16 cellular contexts compared by ENCODE assay signal in the genomic region with DNA sequence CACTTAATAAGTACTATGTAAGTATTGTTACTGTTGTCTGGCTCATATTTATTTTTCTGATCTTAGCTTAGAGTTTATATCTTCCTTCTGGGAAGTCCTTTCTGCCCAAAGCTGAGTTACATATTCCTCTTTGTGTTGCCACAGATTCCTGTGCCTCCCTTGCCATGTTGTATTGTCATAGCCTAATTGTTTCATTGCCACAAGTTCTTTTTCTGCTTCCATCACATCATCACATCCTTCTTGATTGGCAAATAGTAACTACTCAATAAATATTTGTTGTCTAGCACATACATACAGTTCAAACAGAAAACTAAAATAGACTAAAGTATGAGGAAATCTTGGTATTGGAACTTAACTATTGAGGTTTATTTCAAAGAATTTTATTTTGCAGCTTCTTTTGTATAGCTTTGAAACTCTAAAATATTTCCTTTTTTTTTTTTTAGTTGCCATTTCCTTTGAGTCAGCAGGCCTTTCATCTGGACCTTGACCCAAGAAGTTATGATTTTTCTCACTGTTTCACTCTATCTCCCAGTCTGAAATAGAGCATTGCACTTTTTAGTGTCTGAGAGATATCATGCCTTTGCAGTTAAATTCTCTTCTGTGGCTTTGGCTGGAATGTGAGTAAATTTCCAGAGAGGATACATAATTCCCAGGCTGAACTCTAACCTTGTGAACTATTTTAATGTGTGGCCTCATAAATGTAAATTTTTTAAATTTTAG.
DNase-seq lines count a peak whose midpoint lies in the region; ATAC-seq and TF ChIP-seq lines count a peak whose summit lies in the region.
"Had no signal": no experiment of that assay in that cellular context is flagged by ENCODE, and none has a peak within 500 bp of the region (broad histone marks: within the 10 kb centered on the region; RNA-seq: fewer than 3 reads in every experiment).

No MANE protein-coding gene starts in this region.

- no peak overlapping the region for H3K4me3 ChIP-seq in Caco-2 (ENCODE audit: low read depth, low read length)
- no peak overlapping the region for H3K4me3 ChIP-seq in esophagus muscularis mucosa

- BruUV-seq in Caco-2 (replicated peaks; lab: Mats Ljungman, UMichigan): no TSS peak

- POLR2A ChIA-PET in Caco-2 (lab: Charles Lee): no interaction called here
- POLR2A ChIA-PET in naive thymus-derived CD8-positive, alpha-beta T cell (lab: Charles Lee): no interaction called here

- H3K27ac Mint-ChIP-seq in Caco-2 (ENCODE audit: unreplicated experiment): peak overlapping the region; percentile 19
- peak overlapping the region; percentile 2 to 26 for H3K27ac Mint-ChIP-seq in effector memory CD8-positive, alpha-beta T cell
- H3K27ac Mint-ChIP-seq in naive thymus-derived CD8-positive, alpha-beta T cell: peak overlapping the region in 7 of 10 donors; percentile 33 to 89 (median 66)

- TF ChIP-seq CTCF in Caco-2 (IDR thresholded peaks at IDR 0.05; ENCODE audit: insufficient read depth in 1 of 2, low read depth in 1 of 2, low read length in 1 of 2, severe bottlenecking in 1 of 2, unreplicated experiment in 1 of 2): no peak
- no peak for TF ChIP-seq CTCF in esophagus muscularis mucosa (IDR thresholded peaks at IDR 0.05)
- no peak for TF ChIP-seq CTCF in GM13977 (IDR thresholded peaks at IDR 0.05; ENCODE audit: extremely low read depth, insufficient read depth, missing control alignments)

- intact Hi-C loops in Caco-2 (cut with micrococcal nuclease; ENCODE audit: unreplicated experiment): no loop called here
- intact Hi-C loops in esophagus muscularis mucosa (cut with DNase I): no loop called here

- no peak overlapping the region for H3K4me3 Mint-ChIP-seq in Caco-2 (ENCODE audit: unreplicated experiment)
- H3K4me3 Mint-ChIP-seq in effector memory CD8-positive, alpha-beta T cell: no peak overlapping the region
- peak overlapping the region in 2 of 10 donors; percentile 1 to 49 for H3K4me3 Mint-ChIP-seq in naive thymus-derived CD8-positive, alpha-beta T cell
- H3K4me3 Mint-ChIP-seq: CD4-positive, CD25-positive, alpha-beta regulatory T cell had no signal

- H3K9me3 ChIP-seq in Caco-2: no peaks in the 10 kb centered on the region
- no peaks in the 10 kb centered on the region for H3K9me3 ChIP-seq in esophagus muscularis mucosa

- H3K36me3 Mint-ChIP-seq in Caco-2 (ENCODE audit: insufficient read depth, unreplicated experiment): peaks cover 7% of the 10 kb centered on the region
- peaks cover 10% of the 10 kb centered on the region for H3K36me3 Mint-ChIP-seq in effector memory CD8-positive, alpha-beta T cell (ENCODE audit: insufficient read depth)
- peaks cover 0 to 18% (median 5%) of the 10 kb centered on the region in 3 donors for H3K36me3 Mint-ChIP-seq in naive thymus-derived CD8-positive, alpha-beta T cell
- H3K36me3 Mint-ChIP-seq: CD4-positive, CD25-positive, alpha-beta regulatory T cell had no signal

- H3K4me1 ChIP-seq in Caco-2: peaks cover 22% of the 10 kb centered on the region
- H3K4me1 ChIP-seq in esophagus muscularis mucosa: peaks cover 0 to 30% (median 20%) of the 10 kb centered on the region in 4 donors

- no peak for ATAC-seq in effector memory CD8-positive, alpha-beta T cell (replicated peaks)
- ATAC-seq in naive thymus-derived CD8-positive, alpha-beta T cell: no peak
- ATAC-seq in HG03571 (IDR thresholded peaks at IDR 0.05; ENCODE audit: unreplicated experiment): no peak

- H3K36me3 ChIP-seq in Caco-2 (ENCODE audit: control insufficient read depth, insufficient read depth, low read length): no peaks in the 10 kb centered on the region
- no peaks in the 10 kb centered on the region for H3K36me3 ChIP-seq in esophagus muscularis mucosa

- CTCF ChIA-PET in Caco-2 (lab: Charles Lee): no interaction called here

- peaks cover 22% of the 10 kb centered on the region for H3K4me1 Mint-ChIP-seq in Caco-2 (ENCODE audit: low read depth, unreplicated experiment)
- peaks cover 15 to 29% of the 10 kb centered on the region in 2 donors for H3K4me1 Mint-ChIP-seq in effector memory CD8-positive, alpha-beta T cell (ENCODE audit: low read depth in 2 of 2)
- peaks cover 27 to 69% (median 63%) of the 10 kb centered on the region in 4 donors for H3K4me1 Mint-ChIP-seq in naive thymus-derived CD8-positive, alpha-beta T cell

- in situ Hi-C loops in GM13977 (cut with MboI; ENCODE audit: low pct_unique_long_range_greater_than_20kb, low sequenced_read_pairs, unreplicated experiment): no loop called here

- H3K27me3 ChIP-seq in Caco-2 (replicated peaks; ENCODE audit: control insufficient read depth, insufficient read depth, low read length) (no peaks in the 10 kb centered on the region), esophagus muscularis mucosa (no peaks in the 10 kb centered on the region)

- no peaks in the 10 kb centered on the region for H3K9me3 Mint-ChIP-seq in Caco-2 (ENCODE audit: unreplicated experiment)
- no peaks in the 10 kb centered on the region for H3K9me3 Mint-ChIP-seq in effector memory CD8-positive, alpha-beta T cell
- H3K9me3 Mint-ChIP-seq in naive thymus-derived CD8-positive, alpha-beta T cell: peaks cover 0 to 2% (median 0%) of the 10 kb centered on the region in 9 donors
- H3K9me3 Mint-ChIP-seq: CD4-positive, CD25-positive, alpha-beta regulatory T cell had no signal

- no peaks in the 10 kb centered on the region for H3K27me3 Mint-ChIP-seq in Caco-2 (ENCODE audit: insufficient read depth, unreplicated experiment)
- H3K27me3 Mint-ChIP-seq in effector memory CD8-positive, alpha-beta T cell: no peaks in the 10 kb centered on the region
- no peaks in the 10 kb centered on the region for H3K27me3 Mint-ChIP-seq in naive thymus-derived CD8-positive, alpha-beta T cell
- H3K27me3 Mint-ChIP-seq: CD4-positive, CD25-positive, alpha-beta regulatory T cell had no signal

- no peak overlapping the region for H3K27ac ChIP-seq in esophagus muscularis mucosa (replicated peaks in 1 of 4)

- TF ChIP-seq EP300 in esophagus muscularis mucosa (IDR thresholded peaks at IDR 0.05): no peak

- no peak for DNase-seq in Caco-2
- peak; percentile 22 for DNase-seq in LHCN-M2 (ENCODE audit: low read depth)
- no peak for DNase-seq in effector memory CD8-positive, alpha-beta T cell
- no peak for DNase-seq in naive thymus-derived CD8-positive, alpha-beta T cell
- DNase-seq in DMS53 (lab: John Stamatoyannopoulos, UW): no peak
- DNase-seq in esophagus muscularis mucosa (ENCODE audit: extremely low spot score): no peak
- DNase-seq in GM13977 (ENCODE audit: low spot score): no peak
- DNase-seq: activated CD4-positive, alpha-beta T cell treated with anti-CD3 and anti-CD28 coated beads for 1 hour; CD4-positive, CD25-positive, alpha-beta regulatory T cell; foreskin melanocyte; GDM1; Karpas-422; NCI-H187 treated with DMSO at 0.1 percent for 48 hours; NCI-H524; stimulated activated CD4-positive, alpha-beta T cell treated with anti-CD3 and anti-CD28 coated beads, Interleukin-2, amount 100 ng/mL, for 48 hours had no signal

- TF ChIP-seq POLR2A in esophagus muscularis mucosa (IDR thresholded peaks at IDR 0.05; ENCODE audit: low read depth): no peak

Comparison
In these comparisons a context has a peak if more than half of its experiments do, and no peak if none do; other contexts are left out.
1. H3K27ac Mint-ChIP-seq: peak in every context shown above with its lines; median percentile 66 in naive thymus-derived CD8-positive, alpha-beta T cell; 19 in Caco-2; 14 in effector memory CD8-positive, alpha-beta T cell.